In the genomic region with DNA sequence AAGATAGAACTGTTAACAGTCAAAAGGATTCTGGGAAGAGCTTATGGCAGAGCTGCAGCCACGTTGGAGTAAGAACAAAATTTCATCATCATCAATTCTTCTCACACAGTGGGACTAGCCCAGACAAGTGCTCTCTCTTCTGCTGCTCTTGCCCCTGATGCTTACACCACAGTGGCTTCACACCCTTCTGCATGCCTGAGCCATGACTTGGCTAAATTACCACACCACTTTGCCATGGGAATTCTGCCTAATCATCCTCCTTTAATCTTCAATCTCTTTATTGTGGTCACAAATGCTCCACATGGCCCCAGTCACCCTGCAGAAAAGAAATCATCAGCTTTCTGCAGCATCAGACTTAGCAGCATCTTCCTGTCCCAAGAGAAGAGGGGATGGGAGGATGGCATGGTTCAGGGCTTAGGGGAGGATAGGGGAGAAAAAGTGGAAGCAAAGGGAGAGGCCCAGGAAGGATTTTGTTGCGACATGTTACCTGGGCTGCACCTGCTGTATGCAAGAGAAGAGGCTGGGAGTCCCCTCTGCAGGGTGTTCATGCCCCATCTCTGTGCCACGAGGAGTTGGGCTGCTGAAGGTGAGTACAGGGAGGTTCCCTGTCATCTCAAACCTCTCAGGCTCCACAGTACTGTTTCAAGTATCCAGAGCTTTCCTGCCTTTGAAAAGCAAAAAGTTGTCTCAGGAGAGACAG, we compare ENCODE assay signal across 13 cellular contexts. TPM values are rescaled to one million over a fixed set of nuclear protein-coding genes. Genes with fewer than 3 reads are reported as not detected.
DNase-seq lines count a peak whose midpoint lies in the region; ATAC-seq and TF ChIP-seq lines count a peak whose summit lies in the region.
"Had no signal": no experiment of that assay in that cellular context is flagged by ENCODE, and none has a peak within 500 bp of the region (broad histone marks: within the 10 kb centered on the region; RNA-seq: fewer than 3 reads in every experiment).

No MANE protein-coding gene starts in this region.

- ATAC-seq in IMR-90 (ENCODE audit: low read depth) (no peak), HG02763 (IDR thresholded peaks at IDR 0.05; ENCODE audit: unreplicated experiment) (no peak), GM19351 (IDR thresholded peaks at IDR 0.05; ENCODE audit: unreplicated experiment) (no peak)

- no peak overlapping the region for H3K9ac ChIP-seq in IMR-90 (ENCODE audit: low read depth, low read length)

- no peak overlapping the region for H2BK5ac ChIP-seq in IMR-90 (ENCODE audit: low read depth, low read length, poor library complexity, severe bottlenecking)

- no peak overlapping the region for H2AK5ac ChIP-seq in IMR-90 (ENCODE audit: low read depth, low read length)

- H2AFZ ChIP-seq in IMR-90 (replicated peaks; ENCODE audit: low read length, poor library complexity), result no peak overlapping the region

- H2BK15ac ChIP-seq in IMR-90 (ENCODE audit: low read depth, low read length), result no peak overlapping the region

- H3K27me3 ChIP-seq in IMR-90 (ENCODE audit: control insufficient read depth, insufficient read depth, low read length) (peaks cover 5% of the 10 kb centered on the region; the same call in 1 of the 2 replicates), H7 (ENCODE audit: control insufficient read depth, insufficient read depth, low read length) (no peaks in the 10 kb centered on the region)
- H3K27me3 ChIP-seq: sigmoid colon, SJCRH30 had no signal

- no peak overlapping the region for H3K4me2 ChIP-seq in IMR-90 (ENCODE audit: low read depth, low read length)

- H3K23ac ChIP-seq in IMR-90 (ENCODE audit: low read depth, low read length), result no peak overlapping the region

- POLR2A ChIA-PET in IMR-90 (lab: Charles Lee; ENCODE audit: unreplicated experiment), result no interaction called here

- no peak overlapping the region for H2BK120ac ChIP-seq in IMR-90 (ENCODE audit: low read depth, low read length)

- no peak overlapping the region for H3K14ac ChIP-seq in IMR-90 (replicated peaks; ENCODE audit: low read depth, low read length)

- no peak for TF ChIP-seq RAD21 in IMR-90 (IDR thresholded peaks at IDR 0.05; ENCODE audit: low read length)

- dilution Hi-C loops in IMR-90 (cut with HindIII; ENCODE audit: low sequenced_read_pairs, unreplicated experiment), result no loop called here

- H2AK9ac ChIP-seq in IMR-90 (replicated peaks; ENCODE audit: low read depth, low read length, poor library complexity), result no peak overlapping the region

- H4K8ac ChIP-seq in IMR-90 (ENCODE audit: low read depth in 2 of 2, low read length in 2 of 2), result no peak overlapping the region

- no peaks in the 10 kb centered on the region; the same call in 1 of the 2 replicates for H3K4me1 ChIP-seq in IMR-90 (ENCODE audit: control insufficient read depth, insufficient read depth, low read length)
- H3K4me1 ChIP-seq: SJCRH30 had no signal

- intact Hi-C loops in IMR-90 (cut with micrococcal nuclease), result no loop called here

- no peaks in the 10 kb centered on the region for H3K9me3 ChIP-seq in IMR-90 (ENCODE audit: control insufficient read depth, insufficient read depth, low read length)
- H3K9me3 ChIP-seq: sigmoid colon, SJCRH30 had no signal

- H3K4ac ChIP-seq in IMR-90 (ENCODE audit: low read depth, low read length), result no peak overlapping the region

- peak; percentile 82 for DNase-seq in AG20443 (ENCODE audit: low spot score)
- DNase-seq in IMR-90, result peak; percentile 8
- peak; percentile 88 for DNase-seq in astrocyte of the hippocampus (ENCODE audit: low read depth, low spot score)
- DNase-seq in kidney tubule cell (ENCODE audit: low spot score), result peak; percentile 97
- no peak for DNase-seq in H7
- DNase-seq in GM20000 (ENCODE audit: low spot score), result no peak
- DNase-seq: kidney; NCI-H1417 treated with DMSO at 0.1 percent for 48 hours; sigmoid colon; SJCRH30; stimulated activated naive CD4-positive, alpha-beta T cell had no signal

- no peak overlapping the region for H3K18ac ChIP-seq in IMR-90 (ENCODE audit: low read depth, low read length)

- H3K4me3 ChIP-seq in IMR-90 (ENCODE audit: insufficient read depth, low read depth, low read length) (no peak overlapping the region), H7 (ENCODE audit: insufficient read depth, low read depth, low read length) (no peak overlapping the region)
- H3K4me3 ChIP-seq: sigmoid colon, SJCRH30 had no signal

- H2BK20ac ChIP-seq in IMR-90 (ENCODE audit: low read depth, low read length), result no peak overlapping the region

- H3K36me3 ChIP-seq in IMR-90 (ENCODE audit: control insufficient read depth, insufficient read depth, low read length), result no peaks in the 10 kb centered on the region
- H3K36me3 ChIP-seq in H7 (replicated peaks; ENCODE audit: control insufficient read depth, insufficient read depth, low read length), result no peaks in the 10 kb centered on the region
- H3K36me3 ChIP-seq: sigmoid colon, SJCRH30 had no signal

- in situ Hi-C loops in IMR-90 (cut with MboI; ENCODE audit: low sequenced_read_pairs), result no loop called here

- no peaks in the 10 kb centered on the region for H4K20me1 ChIP-seq in IMR-90 (ENCODE audit: insufficient read depth, low read length)

- WGBS in IMR-90 (ENCODE audit: extremely low coverage in 2 of 2, insufficient read length in 1 of 2), 2 experiments, result no CpG with 5 or more reads among the region's 3 CpGs

- TF ChIP-seq CTCF in IMR-90 (conservative IDR thresholded peaks at IDR 0.05; ENCODE audit: low read depth, low read length) (no peak), GM20000 (IDR thresholded peaks at IDR 0.05; ENCODE audit: extremely low read depth, missing control alignments) (no peak)

- H3K27ac ChIP-seq in IMR-90 (ENCODE audit: insufficient read depth, low read length), result no peak overlapping the region
- H3K27ac ChIP-seq: SJCRH30 had no signal

- TF ChIP-seq POLR2A in IMR-90 (IDR thresholded peaks at IDR 0.05; ENCODE audit: low read depth, low read length), result no peak

- no TSS peak for BruUV-seq in IMR-90 (replicated peaks; lab: Mats Ljungman, UMichigan)

- H3K56ac ChIP-seq in IMR-90 (ENCODE audit: extremely low read depth, insufficient read depth, low read length), result no peak overlapping the region

- no peaks in the 10 kb centered on the region for H3K79me1 ChIP-seq in IMR-90 (ENCODE audit: low read depth in 1 of 2, low read length in 2 of 2)

- H3K9me1 ChIP-seq in IMR-90 (ENCODE audit: insufficient read depth, low read length), result no peaks in the 10 kb centered on the region

- H4K5ac ChIP-seq in IMR-90 (ENCODE audit: low read depth, low read length), result no peak overlapping the region

- no peak overlapping the region for H4K91ac ChIP-seq in IMR-90 (ENCODE audit: insufficient read depth, low read depth, low read length)

- CTCF ChIA-PET in IMR-90 (lab: Yijun Ruan, JAX), result no interaction called here

TF ChIP-seq in IMR-90, 13 proteins besides CTCF, POLR2A, EP300 and RAD21:
- TF ChIP-seq MXI1 (IDR thresholded peaks at IDR 0.05; ENCODE audit: borderline replicate concordance, low read depth, low read length) (no peak), CHD1 (IDR thresholded peaks at IDR 0.05; ENCODE audit: low read depth, low read length) (no peak), MAZ (IDR thresholded peaks at IDR 0.05; ENCODE audit: borderline replicate concordance, low read depth, low read length) (no peak), MAFK (IDR thresholded peaks at IDR 0.05; ENCODE audit: low read depth, low read length) (no peak), NFE2L2 (IDR thresholded peaks at IDR 0.05; ENCODE audit: low read depth, low read length) (peak; percentile 70; the same call in 1 of the 2 replicates)

RNA-seq across cellular contexts. Expression of gene RPTN, which starts 9.0 kb away (rescaled TPM):
- total RNA-seq in IMR-90 (2012; rRNA removed), result not detected in 2 replicates
- not detected in 2 replicates for polyA plus RNA-seq in IMR-90 (2012; rRNA removed)
- polyA plus RNA-seq in IMR-90 (2012; cell fraction: cytosol; rRNA removed), result not detected in 2 replicates
- not detected in 2 replicates for polyA plus RNA-seq in IMR-90 (2012; cell fraction: nucleus; rRNA removed; ENCODE audit: low replicate concordance)
- total RNA-seq in H7 (2014; rRNA removed; shearing (Covaris generic)), result not detected in 2 replicates
- total RNA-seq: kidney, sigmoid colon, SJCRH30 had no signal
- polyA plus RNA-seq: sigmoid colon had no signal

RNA-seq across cellular contexts. Expression of gene TCHH, which starts 52.7 kb away (rescaled TPM):
- total RNA-seq in IMR-90 (2012; rRNA removed), result not detected in 2 replicates
- not detected in 2 replicates for polyA plus RNA-seq in IMR-90 (2012; rRNA removed)
- polyA plus RNA-seq in IMR-90 (2012; cell fraction: cytosol; rRNA removed), result not detected in 2 replicates
- 0.01 TPM in 1 of 2 replicates, not detected in the other for polyA plus RNA-seq in IMR-90 (2012; cell fraction: nucleus; rRNA removed; ENCODE audit: low replicate concordance)
- not detected in 2 replicates for total RNA-seq in H7 (2014; rRNA removed; shearing (Covaris generic))
- total RNA-seq: SJCRH30 had no signal

RNA-seq across cellular contexts. Expression of gene HRNR, which starts 56.0 kb away (rescaled TPM):
- not detected in 2 replicates for total RNA-seq in IMR-90 (2012; rRNA removed)
- under 0.01 TPM in 1 of 2 replicates, not detected in the other for polyA plus RNA-seq in IMR-90 (2012; rRNA removed)
- polyA plus RNA-seq in IMR-90 (2012; cell fraction: cytosol; rRNA removed), result not detected in 2 replicates
- polyA plus RNA-seq in IMR-90 (2012; cell fraction: nucleus; rRNA removed; ENCODE audit: low replicate concordance), result not detected in 2 replicates
- not detected in 2 replicates for total RNA-seq in H7 (2014; rRNA removed; shearing (Covaris generic))
- total RNA-seq: kidney, sigmoid colon, SJCRH30 had no signal

Comparison
In these comparisons a context has a peak if more than half of its experiments do, and no peak if none do; other contexts are left out.
1. DNase-seq: peak in AG20443 (single experiment), IMR-90 (single experiment), astrocyte of the hippocampus (single experiment) and kidney tubule cell (single experiment); none in H7 (single experiment) and GM20000 (single experiment).